Comparison of ENCODE assay signal across 7 cellular contexts in genomic region chr1:234970371-234970730, GRCh38.
A peak's percentile ranks its signal among the peaks of the same experiment; 100 is the strongest.
DNase-seq lines count a peak whose midpoint lies in the region; ATAC-seq lines count a peak whose summit lies in the region.

No MANE protein-coding gene starts in this region.

- H3K27ac ChIP-seq in HUES6 (ENCODE audit: low read depth, low read length) = peak overlapping the region; percentile 62; the same call in 1 of the 2 replicates

- no peaks in the 10 kb centered on the region for H3K9me3 Mint-ChIP-seq in activated CD8-positive, alpha-beta T cell treated with anti-CD3 and anti-CD28 coated beads, Interleukin-2, amount 10 ng/mL, durations not matched to agents 7 days and 5 days (ENCODE audit: insufficient read depth)
- H3K9me3 Mint-ChIP-seq in stimulated activated effector memory CD8-positive, alpha-beta T cell treated with anti-CD3 and anti-CD28 coated beads, Interleukin-12 subunit alpha, Interleukin-12 subunit beta, amount 100 ng/mL, for 72 hours = no peaks in the 10 kb centered on the region

- H3K9ac ChIP-seq in HUES6 (ENCODE audit: low read length) = peak overlapping the region; percentile 38

- peaks cover 6% of the 10 kb centered on the region for H3K36me3 Mint-ChIP-seq in activated CD8-positive, alpha-beta T cell treated with anti-CD3 and anti-CD28 coated beads, Interleukin-2, amount 10 ng/mL, durations not matched to agents 7 days and 5 days (ENCODE audit: low read depth)
- H3K36me3 Mint-ChIP-seq in stimulated activated effector memory CD8-positive, alpha-beta T cell treated with anti-CD3 and anti-CD28 coated beads, Interleukin-12 subunit alpha, Interleukin-12 subunit beta, amount 100 ng/mL, for 72 hours = no peaks in the 10 kb centered on the region

- CTCF ChIA-PET in activated CD8-positive, alpha-beta T cell treated with anti-CD3 and anti-CD28 coated beads, Interleukin-2, amount 10 ng/mL, durations not matched to agents 7 days and 5 days (lab: Charles Lee) = interaction anchor here (1.1 to 2.1 kb wide), 5 partner anchors 9 to 201 kb away, joined by 3 to 7 read pairs (median 6); no protein-coding TSS in a partner anchor

- H3K9me3 ChIP-seq in HUES6 (ENCODE audit: control insufficient read depth, insufficient read depth, low read depth, low read length) = no peaks in the 10 kb centered on the region

- no peaks in the 10 kb centered on the region for H3K36me3 ChIP-seq in HUES6 (ENCODE audit: control insufficient read depth, insufficient read depth, low read length)

- H3K27ac Mint-ChIP-seq in activated CD8-positive, alpha-beta T cell treated with anti-CD3 and anti-CD28 coated beads, Interleukin-2, amount 10 ng/mL, durations not matched to agents 7 days and 5 days = peak overlapping the region; percentile 3
- peak overlapping the region; percentile 2 for H3K27ac Mint-ChIP-seq in stimulated activated effector memory CD8-positive, alpha-beta T cell treated with anti-CD3 and anti-CD28 coated beads, Interleukin-12 subunit alpha, Interleukin-12 subunit beta, amount 100 ng/mL, for 72 hours

- H3K4me3 ChIP-seq in HUES6 (ENCODE audit: low read depth, low read length) = peak overlapping the region; percentile 14

- POLR2A ChIA-PET in activated CD8-positive, alpha-beta T cell treated with anti-CD3 and anti-CD28 coated beads, Interleukin-2, amount 10 ng/mL, durations not matched to agents 7 days and 5 days (lab: Charles Lee) = interaction anchor here (0.6 to 2.2 kb wide), 7 partner anchors 9 to 360 kb away, joined by 3 to 14 read pairs (median 5); partner anchors contain the start of gene IRF2BP2

- no peak for DNase-seq in activated CD8-positive, alpha-beta T cell treated with anti-CD3 and anti-CD28 coated beads, Interleukin-2, amount 10 ng/mL, durations not matched to agents 7 days and 5 days
- DNase-seq in left ventricle myocardium superior = no peak
- DNase-seq in stimulated activated effector memory CD8-positive, alpha-beta T cell treated with anti-CD3 and anti-CD28 coated beads, Interleukin-12 subunit alpha, Interleukin-12 subunit beta, amount 100 ng/mL, for 72 hours (ENCODE audit: low spot score in 2 of 2) = no peak
- no peak for DNase-seq in NCI-H774 (lab: John Stamatoyannopoulos, UW)
- DNase-seq in HuH-7 (ENCODE audit: low spot score) = no peak
- no peak for DNase-seq in LoVo (ENCODE audit: low spot score)

- peaks cover 63% of the 10 kb centered on the region for H3K4me1 ChIP-seq in HUES6 (ENCODE audit: control insufficient read depth, insufficient read depth, low read length)

- H3K4me3 Mint-ChIP-seq in activated CD8-positive, alpha-beta T cell treated with anti-CD3 and anti-CD28 coated beads, Interleukin-2, amount 10 ng/mL, durations not matched to agents 7 days and 5 days = no peak overlapping the region
- H3K4me3 Mint-ChIP-seq in stimulated activated effector memory CD8-positive, alpha-beta T cell treated with anti-CD3 and anti-CD28 coated beads, Interleukin-12 subunit alpha, Interleukin-12 subunit beta, amount 100 ng/mL, for 72 hours = peak overlapping the region; percentile 15

- no peak for ATAC-seq in activated CD8-positive, alpha-beta T cell treated with anti-CD3 and anti-CD28 coated beads, Interleukin-2, amount 10 ng/mL, durations not matched to agents 7 days and 5 days
- peak; percentile 41 for ATAC-seq in left ventricle myocardium superior
- ATAC-seq in stimulated activated effector memory CD8-positive, alpha-beta T cell treated with anti-CD3 and anti-CD28 coated beads, Interleukin-12 subunit alpha, Interleukin-12 subunit beta, amount 100 ng/mL, for 72 hours = peak; percentile 50

- intact Hi-C loops in left ventricle myocardium superior (cut with micrococcal nuclease) = loop anchor here (10.0 kb wide), 1 partner anchor 436 kb away; no protein-coding TSS in a partner anchor

- no peaks in the 10 kb centered on the region for H3K27me3 ChIP-seq in HUES6 (ENCODE audit: control insufficient read depth, insufficient read depth, low read length)

- peaks cover 54% of the 10 kb centered on the region for H3K4me1 Mint-ChIP-seq in activated CD8-positive, alpha-beta T cell treated with anti-CD3 and anti-CD28 coated beads, Interleukin-2, amount 10 ng/mL, durations not matched to agents 7 days and 5 days (ENCODE audit: low read depth)
- H3K4me1 Mint-ChIP-seq in stimulated activated effector memory CD8-positive, alpha-beta T cell treated with anti-CD3 and anti-CD28 coated beads, Interleukin-12 subunit alpha, Interleukin-12 subunit beta, amount 100 ng/mL, for 72 hours = peaks cover 62% of the 10 kb centered on the region

- H3K27me3 Mint-ChIP-seq in activated CD8-positive, alpha-beta T cell treated with anti-CD3 and anti-CD28 coated beads, Interleukin-2, amount 10 ng/mL, durations not matched to agents 7 days and 5 days (ENCODE audit: low read depth) = no peaks in the 10 kb centered on the region
